ENCODE assay signal across 21 cellular contexts in the genomic region with DNA sequence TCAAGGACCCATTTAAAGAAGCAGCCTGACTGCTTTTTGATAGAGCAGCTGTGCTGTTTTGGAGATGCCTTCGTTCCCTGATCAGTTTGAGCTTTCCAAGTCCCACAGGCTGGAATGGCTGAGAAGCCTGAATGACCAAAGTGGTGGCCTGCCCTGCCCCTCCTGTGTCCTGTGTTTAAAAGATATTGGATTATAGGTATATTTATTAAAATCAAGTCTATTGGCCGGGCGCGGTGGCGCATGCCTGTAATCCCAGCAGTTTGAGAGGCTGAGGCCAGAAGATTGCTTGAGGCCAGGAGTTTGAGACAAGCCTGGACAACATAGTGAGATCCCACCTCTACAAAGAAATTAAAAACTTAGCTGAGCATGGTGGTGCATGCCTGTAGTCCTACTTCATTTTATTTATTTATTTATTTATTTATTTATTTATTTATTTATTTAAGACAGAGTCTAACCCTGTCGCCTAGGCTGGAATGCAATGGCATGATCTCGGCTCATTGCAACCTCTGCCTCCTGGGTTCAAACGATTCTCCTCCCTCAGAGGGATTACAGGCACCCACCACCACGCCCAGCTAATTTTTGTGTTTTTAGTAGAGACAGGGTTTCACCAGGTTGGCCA.
"Had no signal": no experiment of that assay in that cellular context is flagged by ENCODE, and none has a peak within 500 bp of the region (broad histone marks: within the 10 kb centered on the region; RNA-seq: fewer than 3 reads in every experiment).

No MANE protein-coding gene starts in this region.

- H3K27me3 ChIP-seq: MG63 had no signal

- ATAC-seq: HepG2 had no signal

- H3K9me3 ChIP-seq: MG63, SK-N-SH had no signal

- H3K4me2 ChIP-seq: SK-N-SH had no signal

- H3K4me3 ChIP-seq: MG63 had no signal

- FAIRE-seq: HepG2, RCC 7860 had no signal

- DNase-seq: IMR-90, Karpas-422, KG1, MG63, NCI-H1092, NCI-H1105 treated with DMSO at 0.1 percent for 48 hours, NCI-H1417 treated with DMSO at 0.1 percent for 48 hours, NCI-H146, NCI-H1694 treated with DMSO at 0.1 percent for 48 hours, NCI-H1930, NCI-H2081, NCI-H2107, NCI-H2227 treated with DMSO at 0.1 percent for 48 hours, NCI-H524 treated with DMSO at 0.1 percent for 48 hours, NCI-H69, NCI-H774, RPMI8226, SHP77, SK-N-SH had no signal

- H3K36me3 ChIP-seq: MG63 had no signal
